8 cellular contexts compared by ENCODE assay signal in the genomic region with DNA sequence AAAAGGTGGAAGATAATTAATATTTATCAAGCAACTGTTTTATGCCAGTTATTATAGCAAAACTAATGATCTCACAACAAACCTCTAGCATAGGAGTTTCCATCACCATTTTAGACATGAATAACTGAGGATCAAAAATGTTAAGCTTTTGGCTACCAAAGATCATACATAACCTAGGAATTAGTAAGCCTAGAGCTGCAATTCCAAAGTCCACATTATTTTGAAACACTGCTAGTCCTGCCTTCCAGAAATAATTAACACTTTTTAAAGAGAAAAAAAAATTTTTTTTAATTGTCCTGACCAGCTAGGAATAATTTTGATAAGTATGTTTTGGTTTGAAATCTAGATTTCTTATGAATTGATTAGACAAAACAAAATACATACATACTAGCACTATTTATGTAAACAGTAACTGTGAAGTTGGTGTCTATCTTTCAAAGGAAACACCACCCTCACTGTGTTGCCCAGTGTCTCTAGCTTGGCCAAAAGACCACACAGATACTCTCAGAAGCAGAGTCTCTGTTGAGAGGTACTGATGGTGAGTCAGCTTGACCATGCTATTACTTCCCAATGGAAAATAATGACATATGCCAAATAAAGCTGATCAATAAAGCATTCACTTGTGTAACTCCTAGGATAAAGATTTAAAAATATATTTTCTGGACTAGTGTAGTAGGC.
"Had no signal": no experiment of that assay in that cellular context is flagged by ENCODE, and none has a peak within 500 bp of the region (broad histone marks: within the 10 kb centered on the region; RNA-seq: fewer than 3 reads in every experiment).

No MANE protein-coding gene starts in this region.

- FAIRE-seq: H1, H54, HTR-8/SVneo had no signal

- H3K27ac ChIP-seq: KMS-11 had no signal

- DNase-seq: H9, HCEC 1CT, KBM-7 had no signal

- H3K4me3 ChIP-seq: GM23338 had no signal

- ATAC-seq: GM23338 had no signal

- H3K4me2 ChIP-seq: GM23338, KMS-11 had no signal

- H3K9ac ChIP-seq: KMS-11 had no signal

- H2AFZ ChIP-seq: GM23338 had no signal
